ENCODE assay signal across 24 cellular contexts in genomic region chr7:154998481-154998880, GRCh38.
"Had no signal": no experiment of that assay in that cellular context is flagged by ENCODE, and none has a peak within 500 bp of the region (broad histone marks: within the 10 kb centered on the region; RNA-seq: fewer than 3 reads in every experiment).

No MANE protein-coding gene starts in this region.

- H3K4me1 ChIP-seq: testis, uterus had no signal

- H3K36me3 ChIP-seq: uterus had no signal

- H3K27ac ChIP-seq: stomach, suprapubic skin, testis, thoracic aorta, thyroid gland, tibial artery, tibial nerve, transverse colon, upper lobe of left lung, upper lobe of right lung, uterus, vagina had no signal

- DNase-seq: stimulated activated CD4-positive, alpha-beta T cell treated with anti-CD3 and anti-CD28 coated beads, Interleukin-2, amount 100 ng/mL, for 48 hours; stimulated activated CD4-positive, alpha-beta T cell treated with anti-CD3 and anti-CD28 coated beads, Interleukin-4, amount 100 ng/mL, for 1 hour; stimulated activated CD4-positive, alpha-beta T cell treated with anti-CD3 and anti-CD28 coated beads, Interleukin-4, amount 100 ng/mL, for 24 hours; stimulated activated CD4-positive, alpha-beta T cell treated with anti-CD3 and anti-CD28 coated beads, Interleukin-4, amount 100 ng/mL, for 4 hours; stimulated activated CD8-positive, alpha-beta memory T cell treated with anti-CD3 and anti-CD28 coated beads, Interleukin-4, amount 100 ng/mL, for 48 hours; stimulated activated naive B cell treated with anti-CD40 and anti-IgM and Interleukin-4, amounts not matched to agents 10 μg/mL and 1 μg/mL and 100 μg/mL, for 72 hours; stimulated activated naive CD4-positive, alpha-beta T cell; stimulated activated naive CD4-positive, alpha-beta T cell treated with Interleukin-2 at 50 U/mL for 16 hours; stimulated activated naive CD8-positive, alpha-beta T cell treated with anti-CD3 and anti-CD28 coated beads, Interleukin-15, amount 100 ng/mL, for 72 hours; stimulated activated naive CD8-positive, alpha-beta T cell treated with anti-CD3 and anti-CD28 coated beads, Interleukin-15, Interleukin-2, amounts not matched to agents 100 U/mL and 50 U/mL, for 24 hours; stomach; testis; thyroid gland; tibial artery; transverse colon; upper lobe of left lung; upper lobe of right lung; uterus had no signal

- ATAC-seq: stimulated activated effector memory CD8-positive, alpha-beta T cell treated with anti-CD3 and anti-CD28 coated beads, Interleukin-12 subunit alpha, Interleukin-12 subunit beta, amount 100 ng/mL, for 72 hours; stimulated activated memory B cell treated with anti-CD40 and anti-IgM and Interleukin-4, amounts not matched to agents 10 μg/mL and 1 μg/mL and 100 μg/mL, for 72 hours; stimulated activated naive B cell treated with anti-CD40 and anti-IgM and Interleukin-4, amounts not matched to agents 10 μg/mL and 1 μg/mL and 100 μg/mL, for 72 hours; stimulated activated naive CD8-positive, alpha-beta T cell treated with anti-CD3 and anti-CD28 coated beads, Interleukin-15, amount 100 ng/mL, for 72 hours; stimulated activated naive CD8-positive, alpha-beta T cell treated with anti-CD3 and anti-CD28 coated beads, Interleukin-15, Interleukin-2, amounts not matched to agents 100 U/mL and 50 U/mL, for 24 hours; upper lobe of right lung had no signal

- H3K4me3 ChIP-seq: stomach, suprapubic skin, testis, thoracic aorta, thyroid gland, tibial artery, tibial nerve, transverse colon, upper lobe of left lung, upper lobe of right lung, uterus, vagina had no signal

- H3K9me3 ChIP-seq: stomach, suprapubic skin, testis, thoracic aorta, thyroid gland, tibial artery, tibial nerve, transverse colon, upper lobe of left lung, upper lobe of right lung, uterus, vagina had no signal

- H3K27me3 ChIP-seq: stomach, suprapubic skin, testis, thyroid gland, tibial artery, tibial nerve, transverse colon, upper lobe of left lung, upper lobe of right lung, uterus, vagina had no signal
